ENCODE assay signal across 1 cellular context in genomic region chr19:54351474-54351873, GRCh38.
A peak's percentile ranks its signal among the peaks of the same experiment; 100 is the strongest.
TF ChIP-seq lines count a peak whose summit lies in the region.

No MANE protein-coding gene starts in this region.

TF ChIP-seq in GM12878, 131 proteins besides CTCF, POLR2A, EP300 and RAD21:
- TF ChIP-seq RUNX3 (IDR thresholded peaks at IDR 0.05; ENCODE audit: low read length) = peak; percentile 43; the same call in 1 of the 2 replicates
- TF ChIP-seq MEF2A (IDR thresholded peaks at IDR 0.05; ENCODE audit: insufficient read depth, low read depth, low read length) = no peak
- no peak for TF ChIP-seq CBX5 (IDR thresholded peaks at IDR 0.05; ENCODE audit: low read depth)
- 0 out of 2 replicates have a peak, but pooled peaks have one; percentile 15 for TF ChIP-seq ATF7 (IDR thresholded peaks at IDR 0.05; ENCODE audit: low read depth)
- TF ChIP-seq NFIC (IDR thresholded peaks at IDR 0.05; ENCODE audit: low read depth, low read length) = peak; percentile 28; the same call in 1 of the 2 replicates
